1 cellular context compared by ENCODE assay signal in the genomic region with DNA sequence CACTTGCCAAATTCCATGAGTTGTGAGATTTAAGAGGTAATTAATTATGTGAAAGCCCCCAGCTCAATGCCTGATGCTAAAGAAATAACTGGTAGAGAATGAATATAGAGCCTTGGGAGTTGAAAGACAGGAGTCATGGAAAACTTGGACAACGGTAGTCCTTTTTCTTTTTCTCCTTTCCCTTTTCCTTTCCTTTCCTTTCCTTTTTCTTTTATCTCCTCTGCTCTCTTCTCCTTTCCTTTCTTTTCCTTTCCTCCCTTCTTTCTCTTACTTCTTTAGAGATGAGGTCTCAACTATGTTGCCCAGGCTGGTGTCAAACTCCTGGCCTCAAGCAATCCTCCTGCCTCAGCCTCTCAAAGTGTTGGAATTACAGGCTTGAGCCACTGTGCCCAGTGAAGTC.
TF ChIP-seq lines count a peak whose summit lies in the region.

No MANE protein-coding gene starts in this region.

TF ChIP-seq in A549, 52 proteins besides CTCF, POLR2A, EP300 and RAD21 (continued from another document):
- TF ChIP-seq, protein P1, sequence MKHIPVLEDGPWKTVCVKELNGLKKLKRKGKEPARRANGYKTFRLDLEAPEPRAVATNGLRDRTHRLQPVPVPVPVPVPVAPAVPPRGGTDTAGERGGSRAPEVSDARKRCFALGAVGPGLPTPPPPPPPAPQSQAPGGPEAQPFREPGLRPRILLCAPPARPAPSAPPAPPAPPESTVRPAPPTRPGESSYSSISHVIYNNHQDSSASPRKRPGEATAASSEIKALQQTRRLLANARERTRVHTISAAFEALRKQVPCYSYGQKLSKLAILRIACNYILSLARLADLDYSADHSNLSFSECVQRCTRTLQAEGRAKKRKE (CRISPR knock-in tag; IDR thresholded peaks at IDR 0.05; ENCODE audit: low read depth), result no peak
- TF ChIP-seq, protein P2, sequence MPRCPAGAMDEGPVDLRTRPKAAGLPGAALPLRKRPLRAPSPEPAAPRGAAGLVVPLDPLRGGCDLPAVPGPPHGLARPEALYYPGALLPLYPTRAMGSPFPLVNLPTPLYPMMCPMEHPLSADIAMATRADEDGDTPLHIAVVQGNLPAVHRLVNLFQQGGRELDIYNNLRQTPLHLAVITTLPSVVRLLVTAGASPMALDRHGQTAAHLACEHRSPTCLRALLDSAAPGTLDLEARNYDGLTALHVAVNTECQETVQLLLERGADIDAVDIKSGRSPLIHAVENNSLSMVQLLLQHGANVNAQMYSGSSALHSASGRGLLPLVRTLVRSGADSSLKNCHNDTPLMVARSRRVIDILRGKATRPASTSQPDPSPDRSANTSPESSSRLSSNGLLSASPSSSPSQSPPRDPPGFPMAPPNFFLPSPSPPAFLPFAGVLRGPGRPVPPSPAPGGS (IDR thresholded peaks at IDR 0.05), result no peak
- TF ChIP-seq, protein P3, sequence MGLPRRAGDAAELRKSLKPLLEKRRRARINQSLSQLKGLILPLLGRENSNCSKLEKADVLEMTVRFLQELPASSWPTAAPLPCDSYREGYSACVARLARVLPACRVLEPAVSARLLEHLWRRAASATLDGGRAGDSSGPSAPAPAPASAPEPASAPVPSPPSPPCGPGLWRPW (IDR thresholded peaks at IDR 0.05), result no peak
- TF ChIP-seq SREBF2 (IDR thresholded peaks at IDR 0.05) (no peak), MAZ (IDR thresholded peaks at IDR 0.05; ENCODE audit: borderline replicate concordance, low read depth, low read length) (no peak), FOXS1 (CRISPR knock-in tag; IDR thresholded peaks at IDR 0.05) (no peak), NR3C1 (IDR thresholded peaks at IDR 0.05) (no peak), KDM5A (IDR thresholded peaks at IDR 0.05) (no peak), ZSCAN20 (CRISPR knock-in tag; IDR thresholded peaks at IDR 0.05) (no peak), ZNF302 (CRISPR knock-in tag; IDR thresholded peaks at IDR 0.05) (no peak), HOXA7 (CRISPR knock-in tag; IDR thresholded peaks at IDR 0.05) (no peak), RCOR1 (IDR thresholded peaks at IDR 0.05; ENCODE audit: low read depth, low read length) (no peak), NPAS2 (CRISPR knock-in tag; IDR thresholded peaks at IDR 0.05; ENCODE audit: borderline replicate concordance) (no peak), JUN (IDR thresholded peaks at IDR 0.05) (no peak), TFCP2L1 (CRISPR knock-in tag; IDR thresholded peaks at IDR 0.05) (no peak), RARB (CRISPR knock-in tag; IDR thresholded peaks at IDR 0.05) (no peak), POLR2AphosphoS2 (conservative IDR thresholded peaks at IDR 0.05; ENCODE audit: low read length) (no peak)
TF ChIP-seq in A549: peak in this region for 0.
